Comparison of ENCODE assay signal across 1 cellular context in the genomic region with DNA sequence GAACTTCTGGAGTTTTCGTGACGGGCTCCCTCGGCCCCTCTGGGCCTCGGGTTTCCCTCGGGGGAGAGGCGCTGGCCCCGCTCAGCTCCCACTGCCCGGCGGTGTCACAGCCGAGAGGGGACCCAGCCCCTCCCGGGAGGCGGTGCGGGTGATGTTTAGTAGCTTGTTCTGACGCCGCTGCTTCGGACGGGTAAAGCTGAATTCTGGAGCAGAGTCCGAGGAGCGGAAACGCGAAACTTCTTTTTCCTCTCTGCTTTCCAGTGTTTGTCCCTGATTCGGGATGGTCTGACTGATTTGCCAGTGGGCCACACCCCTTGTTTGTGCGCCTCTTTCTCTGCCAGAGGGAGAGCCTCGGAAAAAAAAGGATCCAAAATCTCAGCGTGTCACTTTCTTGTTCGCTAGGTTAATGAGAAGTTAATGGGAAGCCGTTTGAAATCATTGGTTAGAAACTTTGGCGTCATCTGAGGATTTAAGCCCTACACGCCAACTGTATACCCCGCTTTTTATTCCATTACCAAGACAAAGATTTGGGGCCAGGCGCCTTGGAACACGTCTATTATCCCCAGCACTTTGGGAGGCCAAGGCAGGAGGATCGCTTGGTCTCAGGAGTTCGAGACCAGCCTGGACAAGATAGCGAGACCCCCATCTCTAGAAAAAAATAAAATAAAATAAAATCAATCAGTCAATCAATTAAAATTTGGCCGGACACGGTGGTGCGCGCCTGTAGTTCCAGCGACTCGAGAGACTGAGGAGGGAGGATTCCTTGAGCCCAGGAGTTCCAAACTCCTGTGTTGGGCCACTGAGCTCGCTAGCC.
TF ChIP-seq lines count a peak whose summit lies in the region.

No MANE protein-coding gene starts in this region.

TF ChIP-seq in endothelial cell of umbilical vein, 7 proteins besides CTCF, POLR2A, EP300 and RAD21:
- TF ChIP-seq MYC (IDR thresholded peaks at IDR 0.05; ENCODE audit: low read depth, low read length) (no peak), JUN (IDR thresholded peaks at IDR 0.05; ENCODE audit: borderline replicate concordance, insufficient read depth, insufficient read length, low read depth) (no peak), GATA2 (IDR thresholded peaks at IDR 0.05; ENCODE audit: insufficient read depth, insufficient read length, low read depth, low read length) (no peak)
